8 cellular contexts compared by ENCODE assay signal in the genomic region with DNA sequence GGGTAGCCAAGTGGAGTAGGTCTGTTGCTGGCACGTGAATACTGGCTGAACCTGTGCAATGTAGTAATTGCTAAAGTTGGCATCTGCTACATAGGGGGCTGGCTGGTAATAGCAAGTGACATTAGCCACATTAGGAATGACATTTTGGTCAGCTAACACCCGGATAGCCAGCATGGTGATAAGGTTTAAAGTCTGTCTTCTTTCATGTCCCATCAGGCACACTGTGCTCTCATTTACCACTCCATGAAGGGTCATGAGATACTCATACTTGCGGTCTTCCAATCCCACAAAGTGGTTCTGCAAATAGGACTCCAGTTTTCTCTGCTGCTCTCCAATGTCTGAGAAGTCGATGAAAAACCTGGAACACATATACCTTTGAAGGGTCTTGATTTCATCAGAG. TPM values are rescaled to one million over a fixed set of nuclear protein-coding genes. Genes with fewer than 3 reads are reported as not detected.
DNase-seq lines count a peak whose midpoint lies in the region; ATAC-seq and TF ChIP-seq lines count a peak whose summit lies in the region.

No MANE protein-coding gene starts in this region.

- peaks cover 25 to 38% of the 10 kb centered on the region in 2 donors for H3K36me3 Mint-ChIP-seq in CD14-positive monocyte
- H3K36me3 Mint-ChIP-seq in glutamatergic neuron (ENCODE audit: unreplicated experiment), result no peaks in the 10 kb centered on the region

- DNase-seq in CD14-positive monocyte (ENCODE audit: low spot score), result no peak
- DNase-seq in NCI-H748 treated with DMSO at 0.1 percent for 48 hours (lab: John Stamatoyannopoulos, UW), result peak; percentile 29
- DNase-seq in fibroblast of pulmonary artery (ENCODE audit: low read depth), result peak; percentile 10
- DNase-seq in osteoblast (ENCODE audit: insufficient read length, low spot score, missing footprints), result no peak
- DNase-seq in glomerular visceral epithelial cell (ENCODE audit: extremely low spot score), result no peak
- DNase-seq in glutamatergic neuron, result no peak
- DNase-seq in NCI-H226, result no peak

- H4K20me1 ChIP-seq in osteoblast (ENCODE audit: insufficient read depth, low read length), result peaks cover 41% of the 10 kb centered on the region

- H3K4me3 Mint-ChIP-seq in CD14-positive monocyte (peak overlapping the region; percentile 99 to 100), glutamatergic neuron (ENCODE audit: unreplicated experiment) (no peak overlapping the region)

- no peak for ATAC-seq in GM21737 (IDR thresholded peaks at IDR 0.05; ENCODE audit: unreplicated experiment)

- H3K4me1 Mint-ChIP-seq in CD14-positive monocyte (peaks cover 70% of the 10 kb centered on the region), glutamatergic neuron (ENCODE audit: low read depth, unreplicated experiment) (peaks cover 1% of the 10 kb centered on the region)

- H3K36me3 ChIP-seq in osteoblast (ENCODE audit: insufficient read depth, low read length), result peaks cover 39% of the 10 kb centered on the region

- peaks cover 19% of the 10 kb centered on the region for H3K4me1 ChIP-seq in osteoblast (ENCODE audit: insufficient read depth, low read length)

- peak overlapping the region; percentile 89 for H3K4me2 ChIP-seq in osteoblast (ENCODE audit: insufficient read depth, low read length)

- no peak overlapping the region for H2AFZ ChIP-seq in osteoblast (ENCODE audit: low read length)

- no peaks in the 10 kb centered on the region for H3K27me3 ChIP-seq in osteoblast (ENCODE audit: insufficient read depth, low read length)

- intact Hi-C loops in CD14-positive monocyte (cut with micrococcal nuclease), result loop anchor here (5.0 to 10.0 kb wide), 6 partner anchors 63 to 1745 kb away; a partner anchor contains a TSS

- H3K79me2 ChIP-seq in osteoblast (ENCODE audit: insufficient read depth, low read length), result peaks cover 69% of the 10 kb centered on the region

- TF ChIP-seq CTCF in CD14-positive monocyte (IDR thresholded peaks at IDR 0.05) (no peak), fibroblast of pulmonary artery (IDR thresholded peaks at IDR 0.05; ENCODE audit: low read length, missing control alignments) (no peak), osteoblast (IDR thresholded peaks at IDR 0.05; ENCODE audit: extremely low read depth, low read depth, low read length) (no peak), glutamatergic neuron (IDR thresholded peaks at IDR 0.05; ENCODE audit: partially characterized antibody, unreplicated experiment) (no peak)

- H3K9me3 Mint-ChIP-seq in CD14-positive monocyte, result peaks cover 0 to 1% (median 0%) of the 10 kb centered on the region in 7 donors
- H3K9me3 Mint-ChIP-seq in glutamatergic neuron (ENCODE audit: unreplicated experiment), result peaks cover 7% of the 10 kb centered on the region

- H3K4me3 ChIP-seq in fibroblast of pulmonary artery (replicated peaks; ENCODE audit: low read depth, low read length) (peak overlapping the region; percentile 89), osteoblast (ENCODE audit: insufficient read depth, low read length) (peak overlapping the region; percentile 91)

- no peaks in the 10 kb centered on the region for H3K27me3 Mint-ChIP-seq in CD14-positive monocyte (ENCODE audit: low read depth in 3 of 3)
- peaks cover 4% of the 10 kb centered on the region for H3K27me3 Mint-ChIP-seq in glutamatergic neuron (ENCODE audit: unreplicated experiment)

- H3K27ac Mint-ChIP-seq in CD14-positive monocyte, result peak overlapping the region in 5 of 7 donors; percentile 73 to 100 (median 99)
- no peak overlapping the region for H3K27ac Mint-ChIP-seq in glutamatergic neuron (ENCODE audit: unreplicated experiment)

- H3K9me3 ChIP-seq in osteoblast (ENCODE audit: low read depth, low read length), result no peaks in the 10 kb centered on the region

- peak overlapping the region; percentile 98 for H3K27ac ChIP-seq in osteoblast (ENCODE audit: low read depth, low read length)

RNA-seq across cellular contexts. Expression of a gene that starts 2.8 kb away (rescaled TPM):
- 10 to 100 TPM in 1 of 2 donors, 1 to 10 TPM in 1; 9.1 to 12.1 TPM for polyA plus RNA-seq in CD14-positive monocyte
- total RNA-seq in osteoblast, result 79.6 and 82.9 TPM in 2 replicates
- 2.7 TPM for total RNA-seq in glutamatergic neuron (ENCODE audit: unreplicated experiment)

Comparison
In these comparisons a context has a peak if more than half of its experiments do, and no peak if none do; other contexts are left out.
1. DNase-seq: peak in NCI-H748 treated with DMSO at 0.1 percent for 48 hours (single experiment) and fibroblast of pulmonary artery (single experiment); none in CD14-positive monocyte (single experiment), osteoblast (single experiment), glomerular visceral epithelial cell (single experiment), glutamatergic neuron (single experiment) and NCI-H226 (single experiment).
2. RNA of a gene that starts 2.8 kb away (total RNA-seq): 79.6 to 82.9 TPM in osteoblast; 2.7 TPM in glutamatergic neuron (single experiment); every median in the first group is over 10 times any median in the second.